ENCODE assay signal across 22 cellular contexts in genomic region chr6:32932132-32932868, GRCh38. TPM values are rescaled to one million over a fixed set of nuclear protein-coding genes. Genes with fewer than 3 reads are reported as not detected.
A peak's percentile ranks its signal among the peaks of the same experiment; 100 is the strongest.
DNase-seq lines count a peak whose midpoint lies in the region; TF ChIP-seq lines count a peak whose summit lies in the region.
"Had no signal": no experiment of that assay in that cellular context is flagged by ENCODE, and none has a peak within 500 bp of the region (broad histone marks: within the 10 kb centered on the region; RNA-seq: fewer than 3 reads in every experiment).

No MANE protein-coding gene starts in this region.

- whole genome bisulfite sequencing in spleen, 5 donors = 79 to 94% (median 89%) methylated on average over 7 of the region's 7 CpGs
- WGBS in adrenal gland, 4 donors = 58 to 69% (median 64%) methylated on average over 7 of the region's 7 CpGs

- H3K4me3 Mint-ChIP-seq in IgD-negative memory B cell = peak overlapping the region in 2 of 4 donors; percentile 12 to 22
- H3K4me3 Mint-ChIP-seq: effector memory CD8-positive, alpha-beta T cell; nephron had no signal

- H3K36me3 ChIP-seq in spleen (peaks cover 0 to 33% (median 13%) of the 10 kb centered on the region in 6 donors), adrenal gland (replicated peaks in 1 of 2) (no peaks in the 10 kb centered on the region)
- H3K36me3 ChIP-seq: vagina had no signal

- H3K27me3 ChIP-seq in spleen (replicated peaks in 1 of 7) (no peaks in the 10 kb centered on the region), adrenal gland (no peaks in the 10 kb centered on the region)
- H3K27me3 ChIP-seq: vagina had no signal

- TF ChIP-seq CTCF in epithelial cell of esophagus (IDR thresholded peaks at IDR 0.05; ENCODE audit: insufficient read depth, low read depth, low read length, missing control alignments) (no peak), spleen (IDR thresholded peaks at IDR 0.05 in 8 of 11, conservative IDR thresholded peaks at IDR 0.05 in 3 of 11) (no peak), adrenal gland (IDR thresholded peaks at IDR 0.05) (no peak)

- peak; percentile 38 for DNase-seq in EL
- DNase-seq in epithelial cell of esophagus (ENCODE audit: low read depth) = peak; percentile 29
- DNase-seq in spleen = no peak
- no peak for DNase-seq in stimulated activated CD4-positive, alpha-beta T cell treated with anti-CD3 and anti-CD28 coated beads, Interleukin-12 subunit alpha, Interleukin-12 subunit beta, amount 100 ng/mL, for 4 hours
- DNase-seq in activated CD4-positive, alpha-beta T cell treated with anti-CD3 and anti-CD28 coated beads, Interleukin-2, amount 50 U/mL, for 48 hours = no peak
- no peak for DNase-seq in adrenal gland
- DNase-seq: activated CD4-positive, CD25-positive, alpha-beta regulatory T cell; DMS153; effector memory CD8-positive, alpha-beta T cell; foreskin melanocyte; kidney glomerular epithelial cell; mesendoderm; NCI-H82; stimulated activated CD4-positive, alpha-beta T cell treated with anti-CD3 and anti-CD28 coated beads, Interleukin-4, amount 100 ng/mL, for 24 hours; T-helper 2 cell had no signal

- H3K9me3 Mint-ChIP-seq in IgD-negative memory B cell = no peaks in the 10 kb centered on the region
- H3K9me3 Mint-ChIP-seq: activated T-helper 2 cell treated with anti-CD3 and anti-CD28 coated beads, Interferon-gamma antibody, Interleukin-2, Interleukin-4, amounts not matched to agents 10 μg/mL and 5 μg/mL and 100 μg/mL, durations not matched to agents 14 hours and 24 hours and 36 hours; effector memory CD8-positive, alpha-beta T cell; nephron had no signal

- H3K4me3 ChIP-seq in epithelial cell of esophagus (ENCODE audit: low read length) = no peak overlapping the region
- no peak overlapping the region for H3K4me3 ChIP-seq in spleen
- H3K4me3 ChIP-seq in adrenal gland = no peak overlapping the region
- H3K4me3 ChIP-seq: skin epidermis, vagina had no signal

- H3K4me1 Mint-ChIP-seq in IgD-negative memory B cell = peaks cover 47 to 66% (median 51%) of the 10 kb centered on the region in 3 donors

- H3K36me3 Mint-ChIP-seq in IgD-negative memory B cell = peaks cover 2% of the 10 kb centered on the region

- TF ChIP-seq POLR2A in spleen (IDR thresholded peaks at IDR 0.05) (no peak), adrenal gland (IDR thresholded peaks at IDR 0.05) (no peak)

- intact Hi-C loops in spleen (cut with DNase I; ENCODE audit: low total_unique reads) = loop anchor here (5.0 kb wide), 1 partner anchor 50 kb away; no protein-coding TSS in a partner anchor
- intact Hi-C loops in adrenal gland (cut with DNase I) = loop anchor here (2.0 to 10.0 kb wide), 3 partner anchors 47 to 53 kb away; no protein-coding TSS in a partner anchor

- H3K9me3 ChIP-seq in spleen (no peaks in the 10 kb centered on the region), adrenal gland (replicated peaks in 1 of 3) (no peaks in the 10 kb centered on the region)
- H3K9me3 ChIP-seq: vagina had no signal

- H3K27ac Mint-ChIP-seq in IgD-negative memory B cell = peak overlapping the region in 2 of 3 donors; percentile 26 to 71
- H3K27ac Mint-ChIP-seq: activated T-helper 2 cell treated with anti-CD3 and anti-CD28 coated beads, Interferon-gamma antibody, Interleukin-2, Interleukin-4, amounts not matched to agents 10 μg/mL and 5 μg/mL and 100 μg/mL, durations not matched to agents 14 hours and 24 hours and 36 hours; effector memory CD8-positive, alpha-beta T cell; nephron had no signal

- no peaks in the 10 kb centered on the region for H3K27me3 Mint-ChIP-seq in IgD-negative memory B cell
- H3K27me3 Mint-ChIP-seq: effector memory CD8-positive, alpha-beta T cell had no signal

- peaks cover 7 to 79% (median 57%) of the 10 kb centered on the region in 6 donors for H3K4me1 ChIP-seq in spleen
- peaks cover 0 to 10% of the 10 kb centered on the region in 2 donors for H3K4me1 ChIP-seq in adrenal gland (replicated peaks in 1 of 2)
- H3K4me1 ChIP-seq: vagina had no signal

- peak overlapping the region in 7 of 8 donors; percentile 24 to 96 (median 67) for H3K27ac ChIP-seq in spleen
- H3K27ac ChIP-seq in adrenal gland = no peak overlapping the region
- H3K27ac ChIP-seq: C4-2B, vagina had no signal

RNA-seq across cellular contexts. Expression of gene HLA-DMB, which starts 8.5 kb away (rescaled TPM):
- 771 TPM for polyA plus RNA-seq in IgD-negative memory B cell
- 100 to 1,000 TPM; 124 to 178 (median 144) TPM for total RNA-seq in spleen
- 100 to 1,000 TPM; 158 to 226 (median 209) TPM for polyA plus RNA-seq in spleen
- total RNA-seq in adrenal gland = 100 to 1,000 TPM in 1 of 8 donors, 10 to 100 TPM in 7; 37.3 to 118 (median 85.7) TPM
- 10 to 100 TPM in 2 of 3 donors, 1 to 10 TPM in 1; 9.1 to 41.2 (median 23.9) TPM for polyA plus RNA-seq in adrenal gland
- total RNA-seq: MCF 10A had no signal

RNA-seq across cellular contexts. Expression of gene HLA-DMA, which starts 20.6 kb away (rescaled TPM):
- polyA plus RNA-seq in IgD-negative memory B cell (946 TPM), spleen (100 to 1,000 TPM; 235 to 423 (median 270) TPM), adrenal gland (100 to 1,000 TPM in 2 of 3 donors, 10 to 100 TPM in 1; 87.5 to 138 (median 108) TPM)
- total RNA-seq in spleen (100 to 1,000 TPM; 141 to 218 (median 173) TPM), adrenal gland (100 to 1,000 TPM in 5 of 8 donors, 10 to 100 TPM in 3; 40.3 to 269 (median 140) TPM)

RNA-seq across cellular contexts. Expression of gene BRD2, which starts 36.1 kb away (rescaled TPM):
- polyA plus RNA-seq in IgD-negative memory B cell = 110 TPM
- total RNA-seq in spleen = 100 to 1,000 TPM; 169 to 277 (median 234) TPM
- 100 to 1,000 TPM in 2 of 3 donors, 10 to 100 TPM in 1; 80.5 to 127 (median 103) TPM for polyA plus RNA-seq in spleen
- 100 to 1,000 TPM; 134 to 196 (median 165) TPM for total RNA-seq in adrenal gland
- polyA plus RNA-seq in adrenal gland = 100 to 1,000 TPM; 127 to 288 (median 152) TPM

Comparison
In these comparisons a context has a peak if more than half of its experiments do, and no peak if none do; other contexts are left out.
1. DNase-seq: peak in EL (single experiment) and epithelial cell of esophagus (single experiment); none in spleen (single experiment), stimulated activated CD4-positive, alpha-beta T cell treated with anti-CD3 and anti-CD28 coated beads, Interleukin-12 subunit alpha, Interleukin-12 subunit beta, amount 100 ng/mL, for 4 hours (single experiment), activated CD4-positive, alpha-beta T cell treated with anti-CD3 and anti-CD28 coated beads, Interleukin-2, amount 50 U/mL, for 48 hours (0 of 2) and adrenal gland (0 of 7).
2. H3K27ac ChIP-seq: peak in spleen (7 of 8); none in adrenal gland (0 of 5).